In the genomic region with DNA sequence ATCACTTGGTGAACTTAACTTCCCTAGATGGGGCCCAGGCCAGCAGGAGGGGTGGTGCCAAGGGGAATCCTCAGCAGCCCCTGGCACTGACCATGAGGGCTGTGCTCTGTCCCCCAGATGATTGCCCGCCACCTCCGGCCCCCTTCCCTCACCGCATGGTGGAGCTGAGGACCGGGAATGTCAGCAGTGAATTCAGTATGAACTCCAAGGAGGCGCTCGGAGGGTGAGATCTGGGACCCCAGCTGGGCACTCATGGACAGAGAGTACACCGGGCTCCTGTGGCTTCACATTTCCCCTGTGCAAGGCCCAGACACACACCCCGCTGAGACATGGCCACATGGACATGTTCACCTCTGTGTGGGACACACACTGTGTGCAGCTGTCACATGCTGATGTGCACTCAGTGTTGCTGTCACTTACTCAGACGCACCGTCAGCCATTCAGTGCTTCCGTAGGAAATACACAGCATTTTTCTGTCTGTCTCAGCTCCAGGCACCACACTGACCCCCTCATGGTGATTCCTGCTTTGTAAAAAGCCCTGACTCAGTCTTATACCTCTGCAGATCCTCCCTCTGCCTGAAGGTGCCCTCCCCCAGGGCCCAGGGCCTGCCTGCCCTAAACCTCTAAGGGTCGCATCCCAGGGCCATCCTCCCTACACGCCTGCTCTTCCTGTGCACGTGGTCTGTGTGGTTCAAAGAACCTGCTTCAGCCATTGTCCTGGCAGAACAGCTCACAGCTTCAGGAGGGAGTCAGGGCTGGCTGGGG, we compare ENCODE assay signal across 11 cellular contexts. TPM values are rescaled to one million over a fixed set of nuclear protein-coding genes. Genes with fewer than 3 reads are reported as not detected.
A peak's percentile ranks its signal among the peaks of the same experiment; 100 is the strongest.
DNase-seq lines count a peak whose midpoint lies in the region; ATAC-seq and TF ChIP-seq lines count a peak whose summit lies in the region.
"Had no signal": no experiment of that assay in that cellular context is flagged by ENCODE, and none has a peak within 500 bp of the region (broad histone marks: within the 10 kb centered on the region; RNA-seq: fewer than 3 reads in every experiment).

No MANE protein-coding gene starts in this region.

- no peak for TF ChIP-seq POLR2A in esophagus squamous epithelium (IDR thresholded peaks at IDR 0.05)

- H3K4me3 ChIP-seq in GM23248 (no peak overlapping the region), esophagus squamous epithelium (no peak overlapping the region)
- H3K4me3 ChIP-seq: cardiac muscle cell had no signal

- H2AFZ ChIP-seq in GM23248, result no peak overlapping the region

- H3K4me2 ChIP-seq in GM23248 (ENCODE audit: unreplicated experiment), result no peak overlapping the region

- no peak for ATAC-seq in T-helper 17 cell
- peak; percentile 14 for ATAC-seq in left lobe of liver

- H3K36me3 ChIP-seq in GM23248 (ENCODE audit: low read depth) (no peaks in the 10 kb centered on the region), esophagus squamous epithelium (no peaks in the 10 kb centered on the region)
- H3K36me3 ChIP-seq: cardiac muscle cell had no signal

- intact Hi-C loops in esophagus squamous epithelium (cut with DNase I), result loop anchor here (10.0 kb wide), 1 partner anchor 201 kb away; no protein-coding TSS in a partner anchor
- intact Hi-C loops in activated T-helper 1 cell treated with anti-CD3 and anti-CD28 coated beads, Interleukin-12 subunit alpha, Interleukin-12 subunit beta, Interleukin-2, Interleukin-4 antibody, amounts not matched to agents 30 ng/mL and 10 ng/mL and 1 ng/mL, durations not matched to agents 14 hours and 24 hours and 36 hours (cut with micrococcal nuclease), result loop anchor here (1.0 kb wide), 1 partner anchor 23 kb away; no protein-coding TSS in a partner anchor

- H3K9me2 ChIP-seq in GM23248 (ENCODE audit: insufficient read depth), result no peaks in the 10 kb centered on the region

- H3K36me3 Mint-ChIP-seq in T-helper 17 cell (ENCODE audit: low read depth), result no peaks in the 10 kb centered on the region
- H3K36me3 Mint-ChIP-seq in activated T-helper 1 cell treated with anti-CD3 and anti-CD28 coated beads, Interleukin-12 subunit alpha, Interleukin-12 subunit beta, Interleukin-2, Interleukin-4 antibody, amounts not matched to agents 30 ng/mL and 10 ng/mL and 1 ng/mL, durations not matched to agents 14 hours and 24 hours and 36 hours (ENCODE audit: low read depth), result no peaks in the 10 kb centered on the region
- H3K36me3 Mint-ChIP-seq: mesothelial cell of epicardium; stimulated activated naive B cell treated with anti-CD40 and anti-IgM and Interleukin-4, amounts not matched to agents 10 μg/mL and 1 μg/mL and 100 μg/mL, for 72 hours had no signal

- H3K27me3 ChIP-seq in GM23248 (replicated peaks; ENCODE audit: insufficient read depth) (no peaks in the 10 kb centered on the region; the same call in 1 of the 2 replicates), esophagus squamous epithelium (peaks cover 0 to 7% (median 0%) of the 10 kb centered on the region in 4 donors)
- H3K27me3 ChIP-seq: cardiac muscle cell had no signal

- no peak overlapping the region for H3K27ac ChIP-seq in GM23248
- no peak overlapping the region for H3K27ac ChIP-seq in esophagus squamous epithelium
- H3K27ac ChIP-seq: cardiac muscle cell had no signal

- DNase-seq in GM23248 (peak; percentile 25), T-helper 17 cell (no peak), left lobe of liver (ENCODE audit: low spot score) (no peak), D341Med (ENCODE audit: low spot score) (no peak), esophagus squamous epithelium (lab: John Stamatoyannopoulos, UW) (no peak)
- DNase-seq in activated T-helper 1 cell treated with anti-CD3 and anti-CD28 coated beads, Interleukin-12 subunit alpha, Interleukin-12 subunit beta, Interleukin-2, Interleukin-4 antibody, amounts not matched to agents 30 ng/mL and 10 ng/mL and 1 ng/mL, durations not matched to agents 14 hours and 24 hours and 36 hours (ENCODE audit: low spot score), result no peak
- DNase-seq: GF-D8, NCI-H2107 had no signal

- H3K9me3 ChIP-seq in GM23248 (ENCODE audit: low read depth), result no peaks in the 10 kb centered on the region
- H3K9me3 ChIP-seq in T-helper 17 cell (ENCODE audit: control insufficient read depth, low read length, poor library complexity, severe bottlenecking), result no peaks in the 10 kb centered on the region
- no peaks in the 10 kb centered on the region for H3K9me3 ChIP-seq in esophagus squamous epithelium

- no peaks in the 10 kb centered on the region for H3K79me2 ChIP-seq in GM23248 (ENCODE audit: insufficient read depth)

- H3K4me1 Mint-ChIP-seq in T-helper 17 cell, result peaks cover 7% of the 10 kb centered on the region
- no peaks in the 10 kb centered on the region for H3K4me1 Mint-ChIP-seq in activated T-helper 1 cell treated with anti-CD3 and anti-CD28 coated beads, Interleukin-12 subunit alpha, Interleukin-12 subunit beta, Interleukin-2, Interleukin-4 antibody, amounts not matched to agents 30 ng/mL and 10 ng/mL and 1 ng/mL, durations not matched to agents 14 hours and 24 hours and 36 hours (ENCODE audit: low read depth)

- no peaks in the 10 kb centered on the region for H4K20me1 ChIP-seq in GM23248 (ENCODE audit: insufficient read depth)

- H3F3A ChIP-seq in GM23248 (ENCODE audit: insufficient read depth), result no peaks in the 10 kb centered on the region

- H3K4me3 Mint-ChIP-seq in T-helper 17 cell, result peak overlapping the region; percentile 31
- H3K4me3 Mint-ChIP-seq in activated T-helper 1 cell treated with anti-CD3 and anti-CD28 coated beads, Interleukin-12 subunit alpha, Interleukin-12 subunit beta, Interleukin-2, Interleukin-4 antibody, amounts not matched to agents 30 ng/mL and 10 ng/mL and 1 ng/mL, durations not matched to agents 14 hours and 24 hours and 36 hours, result no peak overlapping the region
- H3K4me3 Mint-ChIP-seq: mesothelial cell of epicardium had no signal

- no peaks in the 10 kb centered on the region for H3K4me1 ChIP-seq in GM23248 (ENCODE audit: insufficient read depth)
- peaks cover 7 to 13% (median 9%) of the 10 kb centered on the region in 3 donors for H3K4me1 ChIP-seq in esophagus squamous epithelium

- H3K27ac Mint-ChIP-seq in T-helper 17 cell, result peak overlapping the region; percentile 3
- H3K27ac Mint-ChIP-seq in activated T-helper 1 cell treated with anti-CD3 and anti-CD28 coated beads, Interleukin-12 subunit alpha, Interleukin-12 subunit beta, Interleukin-2, Interleukin-4 antibody, amounts not matched to agents 30 ng/mL and 10 ng/mL and 1 ng/mL, durations not matched to agents 14 hours and 24 hours and 36 hours, result no peak overlapping the region
- H3K27ac Mint-ChIP-seq: mesothelial cell of epicardium; stimulated activated naive B cell treated with anti-CD40 and anti-IgM and Interleukin-4, amounts not matched to agents 10 μg/mL and 1 μg/mL and 100 μg/mL, for 72 hours had no signal

- in situ Hi-C loops in GM23248 (cut with MboI), result no loop called here

- 62 to 68% methylated on average over 13 to 14 of the region's 14 CpGs for WGBS in GM23248 (ENCODE audit: low coverage in 1 of 2, low lambda C conversion rate in 2 of 2, missing lambda C conversion rate in 2 of 2), 2 experiments
- 35 to 69% methylated on average over 6 of the region's 14 CpGs for WGBS in esophagus squamous epithelium, 2 donors

- H3K9me3 Mint-ChIP-seq in activated T-helper 1 cell treated with anti-CD3 and anti-CD28 coated beads, Interleukin-12 subunit alpha, Interleukin-12 subunit beta, Interleukin-2, Interleukin-4 antibody, amounts not matched to agents 30 ng/mL and 10 ng/mL and 1 ng/mL, durations not matched to agents 14 hours and 24 hours and 36 hours, result no peaks in the 10 kb centered on the region
- H3K9me3 Mint-ChIP-seq: mesothelial cell of epicardium; stimulated activated naive B cell treated with anti-CD40 and anti-IgM and Interleukin-4, amounts not matched to agents 10 μg/mL and 1 μg/mL and 100 μg/mL, for 72 hours had no signal

- no peak for TF ChIP-seq CTCF in esophagus squamous epithelium (IDR thresholded peaks at IDR 0.05)

- peaks cover 5% of the 10 kb centered on the region for H3K27me3 Mint-ChIP-seq in T-helper 17 cell
- peaks cover 1% of the 10 kb centered on the region for H3K27me3 Mint-ChIP-seq in activated T-helper 1 cell treated with anti-CD3 and anti-CD28 coated beads, Interleukin-12 subunit alpha, Interleukin-12 subunit beta, Interleukin-2, Interleukin-4 antibody, amounts not matched to agents 30 ng/mL and 10 ng/mL and 1 ng/mL, durations not matched to agents 14 hours and 24 hours and 36 hours (ENCODE audit: insufficient read depth)

- H3K9ac ChIP-seq in GM23248, result no peak overlapping the region

RNA-seq across cellular contexts. Expression of a gene that starts 4.4 kb away (rescaled TPM):
- total RNA-seq in GM23248 (2014; rRNA removed; shearing (Covaris generic)), result 0.63 TPM in 1 of 2 replicates, not detected in the other
- not detected in 2 replicates for polyA plus RNA-seq in GM23248 (2016; fragmentation: Nextera tagmentation; extraction: Ambion mirVana)
- not detected for total RNA-seq in T-helper 17 cell
- not detected for total RNA-seq in left lobe of liver
- total RNA-seq in esophagus squamous epithelium, result under 1 TPM in 1 of 4 donors, not detected in 3; 0.38 TPM
- 0.29 and 0.44 TPM in 2 replicates for total RNA-seq in activated T-helper 1 cell treated with anti-CD3 and anti-CD28 coated beads, Interleukin-12 subunit alpha, Interleukin-12 subunit beta, Interleukin-2, Interleukin-4 antibody, amounts not matched to agents 30 ng/mL and 10 ng/mL and 1 ng/mL, durations not matched to agents 14 hours and 24 hours and 36 hours
- polyA plus RNA-seq: cardiac muscle cell had no signal

RNA-seq across cellular contexts. Expression of a gene that starts 21.9 kb away (rescaled TPM):
- total RNA-seq in GM23248 (2014; rRNA removed; shearing (Covaris generic)), result not detected in 2 replicates
- polyA plus RNA-seq in GM23248 (2016; fragmentation: Nextera tagmentation; extraction: Ambion mirVana), result not detected in 2 replicates
- total RNA-seq in T-helper 17 cell (not detected), left lobe of liver (not detected), esophagus squamous epithelium (under 1 TPM in 2 of 4 donors, not detected in 2; 0.32 to 0.38 TPM)
- not detected in 2 replicates for total RNA-seq in activated T-helper 1 cell treated with anti-CD3 and anti-CD28 coated beads, Interleukin-12 subunit alpha, Interleukin-12 subunit beta, Interleukin-2, Interleukin-4 antibody, amounts not matched to agents 30 ng/mL and 10 ng/mL and 1 ng/mL, durations not matched to agents 14 hours and 24 hours and 36 hours

RNA-seq across cellular contexts. Expression of a gene that starts 46.8 kb away (rescaled TPM):
- not detected in 2 replicates for total RNA-seq in GM23248 (2014; rRNA removed; shearing (Covaris generic))
- polyA plus RNA-seq in GM23248 (2016; fragmentation: Nextera tagmentation; extraction: Ambion mirVana), result not detected in 2 replicates
- not detected for total RNA-seq in T-helper 17 cell
- 0.38 TPM for total RNA-seq in left lobe of liver
- under 1 TPM; 0.32 to 0.44 (median 0.38) TPM for total RNA-seq in esophagus squamous epithelium
- not detected in 2 replicates for total RNA-seq in activated T-helper 1 cell treated with anti-CD3 and anti-CD28 coated beads, Interleukin-12 subunit alpha, Interleukin-12 subunit beta, Interleukin-2, Interleukin-4 antibody, amounts not matched to agents 30 ng/mL and 10 ng/mL and 1 ng/mL, durations not matched to agents 14 hours and 24 hours and 36 hours

RNA-seq across cellular contexts. Expression of a gene that starts 46.9 kb away (rescaled TPM):
- not detected in 2 replicates for total RNA-seq in GM23248 (2014; rRNA removed; shearing (Covaris generic))
- not detected in 2 replicates for polyA plus RNA-seq in GM23248 (2016; fragmentation: Nextera tagmentation; extraction: Ambion mirVana)
- total RNA-seq in T-helper 17 cell (not detected), left lobe of liver (not detected), esophagus squamous epithelium (under 1 TPM in 2 of 4 donors, not detected in 2; 0.09 to 0.38 TPM)
- not detected in 2 replicates for total RNA-seq in activated T-helper 1 cell treated with anti-CD3 and anti-CD28 coated beads, Interleukin-12 subunit alpha, Interleukin-12 subunit beta, Interleukin-2, Interleukin-4 antibody, amounts not matched to agents 30 ng/mL and 10 ng/mL and 1 ng/mL, durations not matched to agents 14 hours and 24 hours and 36 hours
